Comparison of ENCODE assay signal across 13 cellular contexts in genomic region chr2:51789908-51790307, GRCh38.
DNase-seq lines count a peak whose midpoint lies in the region; ATAC-seq and TF ChIP-seq lines count a peak whose summit lies in the region.
"Had no signal": no experiment of that assay in that cellular context is flagged by ENCODE, and none has a peak within 500 bp of the region (broad histone marks: within the 10 kb centered on the region; RNA-seq: fewer than 3 reads in every experiment).

No MANE protein-coding gene starts in this region.

- no peak overlapping the region for H2BK15ac ChIP-seq in IMR-90 (ENCODE audit: low read depth, low read length)

- H3K4me1 ChIP-seq in IMR-90 (ENCODE audit: control insufficient read depth, insufficient read depth, low read length) (no peaks in the 10 kb centered on the region), adipocyte (ENCODE audit: control insufficient read depth, insufficient read depth, low read length) (no peaks in the 10 kb centered on the region), PC-9 (replicated peaks; ENCODE audit: insufficient read depth) (no peaks in the 10 kb centered on the region)
- H3K4me1 ChIP-seq: A549, Caco-2 had no signal

- no peak overlapping the region for H3K4me2 ChIP-seq in IMR-90 (ENCODE audit: low read depth, low read length)
- no peak overlapping the region for H3K4me2 ChIP-seq in PC-9
- H3K4me2 ChIP-seq: A549 had no signal

- H4K91ac ChIP-seq in IMR-90 (ENCODE audit: insufficient read depth, low read depth, low read length) = no peak overlapping the region

- no CpG with 5 or more reads among the region's 2 CpGs for WGBS in IMR-90 (ENCODE audit: extremely low coverage in 2 of 2, insufficient read length in 1 of 2), 2 experiments

- dilution Hi-C loops in IMR-90 (cut with HindIII; ENCODE audit: low sequenced_read_pairs, unreplicated experiment) = no loop called here

- no peak overlapping the region for H3K4me3 ChIP-seq in IMR-90 (ENCODE audit: insufficient read depth, low read depth, low read length)
- no peak overlapping the region for H3K4me3 ChIP-seq in adipocyte (ENCODE audit: low read length)
- no peak overlapping the region for H3K4me3 ChIP-seq in fibroblast of mammary gland (ENCODE audit: control insufficient read depth, low read depth, low read length)
- no peak overlapping the region for H3K4me3 ChIP-seq in skeletal muscle cell (ENCODE audit: low read depth, low read length)
- H3K4me3 ChIP-seq in PC-9 = no peak overlapping the region
- H3K4me3 ChIP-seq: A549 had no signal

- intact Hi-C loops in IMR-90 (cut with micrococcal nuclease) (no loop called here), PC-9 (cut with micrococcal nuclease; ENCODE audit: unreplicated experiment) (no loop called here)

- no peak overlapping the region for H2BK20ac ChIP-seq in IMR-90 (ENCODE audit: low read depth, low read length)

- peak; percentile 50 for DNase-seq in IMR-90
- DNase-seq in adipocyte (ENCODE audit: low read depth) = peak; percentile 6
- DNase-seq in fibroblast of mammary gland (ENCODE audit: low read depth) = peak; percentile 35
- DNase-seq in skeletal muscle cell (ENCODE audit: low read depth) = peak; percentile 49
- no peak for DNase-seq in PC-9
- DNase-seq in iPS-NIHi7 (ENCODE audit: extremely low spot score) = no peak
- DNase-seq in SHP77 treated with DMSO at 0.1 percent for 48 hours (lab: John Stamatoyannopoulos, UW) = no peak
- DNase-seq: Caco-2; CD8-positive, alpha-beta T cell had no signal

- H3K9ac ChIP-seq in IMR-90 (ENCODE audit: low read depth, low read length) (no peak overlapping the region), adipocyte (ENCODE audit: low read length) (no peak overlapping the region)

- H2BK120ac ChIP-seq in IMR-90 (ENCODE audit: low read depth, low read length) = no peak overlapping the region

- no peak overlapping the region for H4K5ac ChIP-seq in IMR-90 (ENCODE audit: low read depth, low read length)

- H3K56ac ChIP-seq in IMR-90 (ENCODE audit: extremely low read depth, insufficient read depth, low read length) = no peak overlapping the region

- H4K8ac ChIP-seq in IMR-90 (ENCODE audit: low read depth in 2 of 2, low read length in 2 of 2) = no peak overlapping the region

- no peaks in the 10 kb centered on the region for H3F3A ChIP-seq in PC-9 (ENCODE audit: insufficient read depth, low read depth)

- H3K9me1 ChIP-seq in IMR-90 (ENCODE audit: insufficient read depth, low read length) = no peaks in the 10 kb centered on the region

- TF ChIP-seq RAD21 in IMR-90 (IDR thresholded peaks at IDR 0.05; ENCODE audit: low read length) = no peak

- no peaks in the 10 kb centered on the region for H3K36me3 ChIP-seq in IMR-90 (ENCODE audit: control insufficient read depth, insufficient read depth, low read length)
- H3K36me3 ChIP-seq in adipocyte (ENCODE audit: control insufficient read depth, insufficient read depth, low read length, severe bottlenecking) = no peaks in the 10 kb centered on the region
- no peaks in the 10 kb centered on the region for H3K36me3 ChIP-seq in PC-9 (ENCODE audit: low read depth)

- H3K27me3 ChIP-seq in IMR-90 (ENCODE audit: control insufficient read depth, insufficient read depth, low read length) (no peaks in the 10 kb centered on the region), adipocyte (replicated peaks; ENCODE audit: control insufficient read depth, insufficient read depth, low read length) (no peaks in the 10 kb centered on the region), PC-9 (ENCODE audit: insufficient read depth, low read depth) (no peaks in the 10 kb centered on the region)

- no peak overlapping the region for H3K18ac ChIP-seq in IMR-90 (ENCODE audit: low read depth, low read length)

- no peak overlapping the region for H2BK5ac ChIP-seq in IMR-90 (ENCODE audit: low read depth, low read length, poor library complexity, severe bottlenecking)

- ATAC-seq in IMR-90 (ENCODE audit: low read depth) = peak; percentile 48
- ATAC-seq in GM21390 (IDR thresholded peaks at IDR 0.05; ENCODE audit: unreplicated experiment) = no peak
- ATAC-seq: A549; CD8-positive, alpha-beta T cell; HCT116 had no signal

- in situ Hi-C loops in IMR-90 (cut with MboI; ENCODE audit: low sequenced_read_pairs) = no loop called here

- H3K27ac ChIP-seq in IMR-90 (ENCODE audit: insufficient read depth, low read length) (no peak overlapping the region), PC-9 (no peak overlapping the region)
- H3K27ac ChIP-seq: A549, HL-60 had no signal

- POLR2A ChIA-PET in IMR-90 (lab: Charles Lee; ENCODE audit: unreplicated experiment) = no interaction called here
- POLR2A ChIA-PET in PC-9 (lab: Charles Lee; ENCODE audit: unreplicated experiment) = no interaction called here

- H3K9me2 ChIP-seq in PC-9 (ENCODE audit: insufficient read depth) = no peaks in the 10 kb centered on the region; the same call in 1 of the 2 replicates

- no peaks in the 10 kb centered on the region for H3K79me2 ChIP-seq in PC-9 (ENCODE audit: low read depth)

- H3K9me3 ChIP-seq in IMR-90 (ENCODE audit: control insufficient read depth, insufficient read depth, low read length) = no peaks in the 10 kb centered on the region
- peaks cover 3% of the 10 kb centered on the region for H3K9me3 ChIP-seq in adipocyte (ENCODE audit: control insufficient read depth, low read length)
- no peaks in the 10 kb centered on the region for H3K9me3 ChIP-seq in PC-9 (ENCODE audit: insufficient read depth, low read depth)
- H3K9me3 ChIP-seq: Caco-2 had no signal

- no peak overlapping the region for H3K4ac ChIP-seq in IMR-90 (ENCODE audit: low read depth, low read length)

- no peak overlapping the region for H3K14ac ChIP-seq in IMR-90 (replicated peaks; ENCODE audit: low read depth, low read length)

- H2AFZ ChIP-seq in IMR-90 (replicated peaks; ENCODE audit: low read length, poor library complexity) = no peak overlapping the region
- H2AFZ ChIP-seq in PC-9 = no peak overlapping the region

- no peak overlapping the region for H2AK5ac ChIP-seq in IMR-90 (ENCODE audit: low read depth, low read length)

- H3K23ac ChIP-seq in IMR-90 (ENCODE audit: low read depth, low read length) = no peak overlapping the region

- BruUV-seq in IMR-90 (replicated peaks; lab: Mats Ljungman, UMichigan) (no TSS peak), PC-9 (replicated peaks; lab: Mats Ljungman, UMichigan) (no TSS peak)

- TF ChIP-seq CTCF in IMR-90 (conservative IDR thresholded peaks at IDR 0.05; ENCODE audit: low read depth, low read length) (no peak), fibroblast of mammary gland (conservative IDR thresholded peaks at IDR 0.05; ENCODE audit: control insufficient read depth, insufficient read depth, low read depth, low read length) (no peak), PC-9 (conservative IDR thresholded peaks at IDR 0.05) (no peak)

- H4K20me1 ChIP-seq in IMR-90 (ENCODE audit: insufficient read depth, low read length) = no peaks in the 10 kb centered on the region
- no peaks in the 10 kb centered on the region for H4K20me1 ChIP-seq in PC-9 (ENCODE audit: insufficient read depth)

- H3K79me1 ChIP-seq in IMR-90 (ENCODE audit: low read depth in 1 of 2, low read length in 2 of 2) = no peaks in the 10 kb centered on the region

- CTCF ChIA-PET in IMR-90 (lab: Yijun Ruan, JAX) (no interaction called here), PC-9 (lab: Charles Lee) (no interaction called here)

- no peak overlapping the region for H2AK9ac ChIP-seq in IMR-90 (replicated peaks; ENCODE audit: low read depth, low read length, poor library complexity)

- TF ChIP-seq POLR2A in IMR-90 (IDR thresholded peaks at IDR 0.05; ENCODE audit: low read depth, low read length) = no peak

TF ChIP-seq in IMR-90, 13 proteins besides CTCF, POLR2A, EP300 and RAD21:
- TF ChIP-seq RFX5 (IDR thresholded peaks at IDR 0.05; ENCODE audit: low read depth, low read length) (no peak), MAFK (IDR thresholded peaks at IDR 0.05; ENCODE audit: low read depth, low read length) (no peak), NFE2L2 (IDR thresholded peaks at IDR 0.05; ENCODE audit: low read depth, low read length) (no peak), FOS (IDR thresholded peaks at IDR 0.05; ENCODE audit: low read depth, low read length) (no peak), MXI1 (IDR thresholded peaks at IDR 0.05; ENCODE audit: borderline replicate concordance, low read depth, low read length) (no peak), RCOR1 (IDR thresholded peaks at IDR 0.05; ENCODE audit: insufficient replicate concordance, low read length) (no peak), ELK1 (IDR thresholded peaks at IDR 0.05; ENCODE audit: borderline replicate concordance, low read depth, low read length) (no peak), CHD1 (IDR thresholded peaks at IDR 0.05; ENCODE audit: low read depth, low read length) (no peak), MAZ (IDR thresholded peaks at IDR 0.05; ENCODE audit: borderline replicate concordance, low read depth, low read length) (no peak), BHLHE40 (IDR thresholded peaks at IDR 0.05; ENCODE audit: low read depth, low read length) (no peak), SMC3 (IDR thresholded peaks at IDR 0.05; ENCODE audit: low read depth, low read length) (no peak), CEBPB (IDR thresholded peaks at IDR 0.05; ENCODE audit: low read depth, low read length) (no peak)
- TF ChIP-seq, protein P1, sequence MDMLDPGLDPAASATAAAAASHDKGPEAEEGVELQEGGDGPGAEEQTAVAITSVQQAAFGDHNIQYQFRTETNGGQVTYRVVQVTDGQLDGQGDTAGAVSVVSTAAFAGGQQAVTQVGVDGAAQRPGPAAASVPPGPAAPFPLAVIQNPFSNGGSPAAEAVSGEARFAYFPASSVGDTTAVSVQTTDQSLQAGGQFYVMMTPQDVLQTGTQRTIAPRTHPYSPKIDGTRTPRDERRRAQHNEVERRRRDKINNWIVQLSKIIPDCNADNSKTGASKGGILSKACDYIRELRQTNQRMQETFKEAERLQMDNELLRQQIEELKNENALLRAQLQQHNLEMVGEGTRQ (IDR thresholded peaks at IDR 0.05; ENCODE audit: low read depth, low read length) = no peak
TF ChIP-seq in IMR-90: peak in this region for 0.

Comparison
In these comparisons a context has a peak if more than half of its experiments do, and no peak if none do; other contexts are left out.
1. DNase-seq: peak in IMR-90 (single experiment), adipocyte (single experiment), fibroblast of mammary gland (single experiment) and skeletal muscle cell (single experiment); none in PC-9 (0 of 2), iPS-NIHi7 (single experiment) and SHP77 treated with DMSO at 0.1 percent for 48 hours (single experiment).